16 cellular contexts compared by ENCODE assay signal in the genomic region with DNA sequence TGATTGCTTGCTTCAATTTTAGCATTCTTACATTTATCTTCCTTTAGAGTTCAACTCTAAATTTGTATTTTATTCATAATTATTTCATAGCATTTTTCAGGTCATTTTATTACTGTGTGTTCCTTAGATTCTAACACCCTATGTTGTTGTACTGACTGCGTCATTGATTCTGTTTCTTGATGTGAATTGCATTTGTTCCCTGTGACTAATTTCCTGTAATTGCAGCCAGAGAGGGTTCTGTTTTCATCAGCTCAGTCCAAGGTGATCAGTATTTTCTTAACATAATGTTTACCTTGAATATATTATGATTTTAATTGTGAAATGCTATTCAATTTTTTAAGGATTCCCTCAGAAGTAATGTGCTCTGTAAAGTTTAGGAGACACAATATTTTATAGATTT.
DNase-seq lines count a peak whose midpoint lies in the region; ATAC-seq and TF ChIP-seq lines count a peak whose summit lies in the region.
"Had no signal": no experiment of that assay in that cellular context is flagged by ENCODE, and none has a peak within 500 bp of the region (broad histone marks: within the 10 kb centered on the region; RNA-seq: fewer than 3 reads in every experiment).

No MANE protein-coding gene starts in this region.

- H3K4me3 ChIP-seq in breast epithelium, result no peak overlapping the region
- H3K4me3 ChIP-seq in mammary epithelial cell (replicated peaks in 1 of 3; ENCODE audit: insufficient read depth in 1 of 3, low read depth in 2 of 3, low read length in 3 of 3), result no peak overlapping the region
- H3K4me3 ChIP-seq in fibroblast of villous mesenchyme (ENCODE audit: low read depth, low read length), result no peak overlapping the region
- no peak overlapping the region for H3K4me3 ChIP-seq in skeletal muscle satellite cell (ENCODE audit: low read length)

- no peak overlapping the region for H2AFZ ChIP-seq in mammary epithelial cell (ENCODE audit: low read depth, low read length)

- H3K27ac Mint-ChIP-seq in MCF 10A (ENCODE audit: low read depth, unreplicated experiment), result peak overlapping the region; percentile 93
- H3K27ac Mint-ChIP-seq in glutamatergic neuron (ENCODE audit: unreplicated experiment), result no peak overlapping the region

- H3K4me1 Mint-ChIP-seq in MCF 10A (ENCODE audit: insufficient read depth, unreplicated experiment), result peaks cover 35% of the 10 kb centered on the region
- no peaks in the 10 kb centered on the region for H3K4me1 Mint-ChIP-seq in glutamatergic neuron (ENCODE audit: low read depth, unreplicated experiment)

- H3K36me3 Mint-ChIP-seq in MCF 10A (ENCODE audit: insufficient read depth, unreplicated experiment) (no peaks in the 10 kb centered on the region), glutamatergic neuron (ENCODE audit: unreplicated experiment) (no peaks in the 10 kb centered on the region)

- no peaks in the 10 kb centered on the region for H3K79me2 ChIP-seq in mammary epithelial cell (ENCODE audit: insufficient read depth, low read length)

- DNase-seq in MCF 10A (ENCODE audit: unreplicated experiment) (peak; percentile 88), breast epithelium (ENCODE audit: low spot score in 2 of 2) (no peak), mammary epithelial cell (peak; percentile 42), fibroblast of villous mesenchyme (ENCODE audit: low read depth) (peak; percentile 10), glutamatergic neuron (no peak)
- no peak for DNase-seq in stimulated activated naive CD8-positive, alpha-beta T cell treated with anti-CD3 and anti-CD28 coated beads, Interleukin-15, Interleukin-2, amounts not matched to agents 100 U/mL and 50 U/mL, for 24 hours
- DNase-seq in stimulated activated CD4-positive, alpha-beta T cell treated with anti-CD3 and anti-CD28 coated beads, Interleukin-4, amount 100 ng/mL, for 1 hour, result no peak
- DNase-seq: 8988T, C1 segment of cervical spinal cord, H7, Kasumi-1, NCI-H1417 treated with DMSO at 0.1 percent for 48 hours, NCI-H2029 treated with DMSO at 0.1 percent for 48 hours, NCI-H524 treated with DMSO at 0.1 percent for 48 hours, OCI-M1 had no signal

- dilution Hi-C loops in mammary epithelial cell (cut with HindIII; ENCODE audit: low sequenced_read_pairs), result no loop called here

- H3K9me3 ChIP-seq in breast epithelium (no peaks in the 10 kb centered on the region), mammary epithelial cell (replicated peaks; ENCODE audit: insufficient read depth, low read length) (no peaks in the 10 kb centered on the region), skeletal muscle satellite cell (replicated peaks; ENCODE audit: low read length) (no peaks in the 10 kb centered on the region)

- no peaks in the 10 kb centered on the region for H3K9me3 Mint-ChIP-seq in MCF 10A (ENCODE audit: unreplicated experiment)
- H3K9me3 Mint-ChIP-seq in glutamatergic neuron (ENCODE audit: unreplicated experiment), result no peaks in the 10 kb centered on the region

- H3K27me3 Mint-ChIP-seq in MCF 10A (ENCODE audit: insufficient read depth, unreplicated experiment) (no peaks in the 10 kb centered on the region), glutamatergic neuron (ENCODE audit: unreplicated experiment) (no peaks in the 10 kb centered on the region)

- WGBS in mammary epithelial cell (ENCODE audit: low coverage, missing lambda C conversion rate), result 50% methylated on average over 1 of the region's 1 CpG

- no peak for TF ChIP-seq POLR2A in breast epithelium (IDR thresholded peaks at IDR 0.05)

- H3K36me3 ChIP-seq in breast epithelium (no peaks in the 10 kb centered on the region), mammary epithelial cell (ENCODE audit: insufficient read depth, low read length) (no peaks in the 10 kb centered on the region), skeletal muscle satellite cell (ENCODE audit: insufficient read depth, low read length) (no peaks in the 10 kb centered on the region)

- TF ChIP-seq CTCF in MCF 10A (IDR thresholded peaks at IDR 0.05; ENCODE audit: unreplicated experiment) (no peak), breast epithelium (IDR thresholded peaks at IDR 0.05) (no peak), mammary epithelial cell (conservative IDR thresholded peaks at IDR 0.05 in 1 of 2, IDR thresholded peaks at IDR 0.05 in 1 of 2; ENCODE audit: extremely low read depth in 1 of 2, insufficient read depth in 1 of 2, low read depth in 1 of 2, low read length in 2 of 2) (no peak), fibroblast of villous mesenchyme (IDR thresholded peaks at IDR 0.05; ENCODE audit: insufficient read depth, low read depth, low read length) (no peak), glutamatergic neuron (IDR thresholded peaks at IDR 0.05; ENCODE audit: partially characterized antibody, unreplicated experiment) (no peak)

- H3K4me1 ChIP-seq in breast epithelium, result no peaks in the 10 kb centered on the region
- peaks cover 6% of the 10 kb centered on the region for H3K4me1 ChIP-seq in mammary epithelial cell (ENCODE audit: insufficient read depth, low read length)
- H3K4me1 ChIP-seq in skeletal muscle satellite cell (ENCODE audit: control insufficient read depth, insufficient read depth, low read length), result peaks cover 13% of the 10 kb centered on the region

- BruUV-seq in MCF 10A (replicated peaks; lab: Mats Ljungman, UMichigan), result TSS peak; percentile 57
- no TSS peak for BruUV-seq in mammary epithelial cell (replicated peaks; lab: Mats Ljungman, UMichigan)

- CTCF ChIA-PET in MCF 10A (lab: Yijun Ruan, JAX) (no interaction called here), mammary epithelial cell (lab: Charles Lee; ENCODE audit: low non-redundant PET) (no interaction called here)

- in situ Hi-C loops in mammary epithelial cell (cut with MboI; ENCODE audit: low sequenced_read_pairs in 2 of 2), result no loop called here

- H3K27me3 ChIP-seq in breast epithelium, result no peaks in the 10 kb centered on the region
- H3K27me3 ChIP-seq in mammary epithelial cell (ENCODE audit: insufficient read depth, low read length), result no peaks in the 10 kb centered on the region
- no peaks in the 10 kb centered on the region for H3K27me3 ChIP-seq in skeletal muscle satellite cell (ENCODE audit: control insufficient read depth, insufficient read depth, low read length)

- POLR2A ChIA-PET in MCF 10A (lab: Yijun Ruan, JAX), result interaction anchor here (0.6 to 1.1 kb wide), 3 partner anchors 35 to 118 kb away, joined by 3 read pairs; no protein-coding TSS in a partner anchor

- no peak for ATAC-seq in stimulated activated naive CD8-positive, alpha-beta T cell treated with anti-CD3 and anti-CD28 coated beads, Interleukin-15, Interleukin-2, amounts not matched to agents 100 U/mL and 50 U/mL, for 24 hours

- H3K9ac ChIP-seq in mammary epithelial cell (ENCODE audit: insufficient read depth, low read length) (no peak overlapping the region), skeletal muscle satellite cell (ENCODE audit: low read depth, low read length) (peak overlapping the region; percentile 37)

- intact Hi-C loops in MCF 10A (cut with micrococcal nuclease) (loop anchor here (2.0 to 10.0 kb wide), 2 partner anchors 70 to 116 kb away; no protein-coding TSS in a partner anchor), breast epithelium (cut with DNase I; ENCODE audit: low total_unique reads) (no loop called here), mammary epithelial cell (cut with micrococcal nuclease) (no loop called here)

- no peaks in the 10 kb centered on the region for H4K20me1 ChIP-seq in mammary epithelial cell (ENCODE audit: insufficient read depth, low read length)

- H3K4me2 ChIP-seq in mammary epithelial cell (ENCODE audit: insufficient read depth, low read depth, low read length) (peak overlapping the region; percentile 35), skeletal muscle satellite cell (ENCODE audit: low read length) (peak overlapping the region; percentile 12)

- H3K27ac ChIP-seq in breast epithelium (no peak overlapping the region), mammary epithelial cell (ENCODE audit: insufficient read depth, low read depth, low read length) (peak overlapping the region; percentile 8)

- H3K4me3 Mint-ChIP-seq in MCF 10A (ENCODE audit: unreplicated experiment) (peak overlapping the region; percentile 16), glutamatergic neuron (ENCODE audit: unreplicated experiment) (no peak overlapping the region)

Comparison
In these comparisons a context has a peak if more than half of its experiments do, and no peak if none do; other contexts are left out.
1. DNase-seq: peak in MCF 10A (single experiment), mammary epithelial cell (single experiment) and fibroblast of villous mesenchyme (single experiment); none in breast epithelium (0 of 2), stimulated activated naive CD8-positive, alpha-beta T cell treated with anti-CD3 and anti-CD28 coated beads, Interleukin-15, Interleukin-2, amounts not matched to agents 100 U/mL and 50 U/mL, for 24 hours (single experiment), stimulated activated CD4-positive, alpha-beta T cell treated with anti-CD3 and anti-CD28 coated beads, Interleukin-4, amount 100 ng/mL, for 1 hour (single experiment) and glutamatergic neuron (single experiment).